Comparison of ENCODE assay signal across 1 cellular context in the genomic region with DNA sequence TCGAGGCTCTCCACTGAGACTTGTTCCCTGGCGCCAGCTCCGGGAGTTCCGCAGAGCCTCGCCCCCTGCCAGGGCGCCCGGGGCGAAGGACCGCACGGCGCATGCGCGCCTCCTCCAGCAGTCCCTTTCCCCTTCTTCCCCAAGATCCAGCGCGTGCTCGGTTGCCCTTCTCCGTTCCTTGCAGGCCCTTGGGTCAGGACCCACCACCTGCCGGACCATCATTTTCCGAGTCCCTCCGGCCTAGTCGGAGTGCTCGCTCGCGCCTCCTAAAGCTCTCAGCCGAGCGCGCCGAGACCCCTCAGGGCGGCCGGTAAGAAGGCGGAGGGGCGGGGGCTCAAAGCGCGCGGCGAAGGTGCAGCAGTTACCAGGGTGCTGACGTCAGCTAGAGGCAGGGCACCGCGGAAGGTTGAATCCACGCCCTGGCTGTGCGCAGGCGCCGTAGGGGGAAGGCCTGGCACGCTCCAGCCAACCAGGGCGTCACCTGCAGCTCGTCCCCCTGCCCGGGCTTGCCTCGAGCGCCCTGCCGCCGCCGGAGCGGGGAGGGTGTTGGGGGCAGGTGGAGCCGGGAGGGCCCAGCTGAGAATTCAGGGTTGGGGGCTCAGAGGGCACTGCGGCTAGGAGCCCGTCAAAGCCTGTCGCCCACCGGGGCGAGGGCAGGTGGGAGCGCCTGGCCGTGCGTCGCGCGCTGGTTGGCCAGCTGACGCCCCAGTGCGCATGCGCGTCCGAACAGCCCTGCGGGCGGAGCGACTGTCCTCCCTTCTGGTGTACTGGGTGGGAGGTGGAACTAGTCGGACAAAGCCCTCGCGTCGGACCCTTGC.
TF ChIP-seq lines count a peak whose summit lies in the region.

TCAIM (plus strand) TSS at position 757 of the 818 bp plus-strand sequence. CDS start 16,017 bp downstream, outside the sequence.

TF ChIP-seq in HEK293, 187 proteins besides CTCF, POLR2A, EP300 and RAD21 (continued from another document):
- TF ChIP-seq ZNF558 (tag by site-specific recombination; IDR thresholded peaks at IDR 0.05) (no peak), ZNF169 (tag by site-specific recombination; IDR thresholded peaks at IDR 0.05) (no peak), ZNF121 (tag by site-specific recombination; IDR thresholded peaks at IDR 0.05) (no peak), ZNF48 (tag by site-specific recombination; IDR thresholded peaks at IDR 0.05) (no peak), ZNF610 (tag by site-specific recombination; IDR thresholded peaks at IDR 0.05; ENCODE audit: borderline replicate concordance) (peak; percentile 54; the same call in 1 of the 2 replicates), ZNF133 (tag by site-specific recombination; IDR thresholded peaks at IDR 0.05) (no peak), FEZF1 (tag by site-specific recombination; IDR thresholded peaks at IDR 0.05) (no peak), ZNF221 (tag by site-specific recombination; IDR thresholded peaks at IDR 0.05; ENCODE audit: borderline replicate concordance) (no peak), KLF10 (tag by site-specific recombination; IDR thresholded peaks at IDR 0.05) (peak; percentile 96), ZNF621 (tag by site-specific recombination; IDR thresholded peaks at IDR 0.05) (no peak), ZNF266 (tag by site-specific recombination; IDR thresholded peaks at IDR 0.05; ENCODE audit: low read depth) (no peak), GLI4 (tag by site-specific recombination; IDR thresholded peaks at IDR 0.05) (no peak), ZNF350 (tag by site-specific recombination; IDR thresholded peaks at IDR 0.05) (no peak), ZNF596 (tag by site-specific recombination; IDR thresholded peaks at IDR 0.05) (no peak), ZNF341 (tag by site-specific recombination; IDR thresholded peaks at IDR 0.05; ENCODE audit: low read depth) (peak; percentile 93), ZNF560 (tag by site-specific recombination; IDR thresholded peaks at IDR 0.05; ENCODE audit: borderline replicate concordance) (no peak), ZNF549 (tag by site-specific recombination; IDR thresholded peaks at IDR 0.05) (no peak), PRDM10 (tag by site-specific recombination; IDR thresholded peaks at IDR 0.05) (peak; percentile 99), OSR2 (tag by site-specific recombination; IDR thresholded peaks at IDR 0.05) (no peak), ZNF174 (tag by site-specific recombination; IDR thresholded peaks at IDR 0.05) (no peak), SP7 (tag by site-specific recombination; IDR thresholded peaks at IDR 0.05) (peak; percentile 70), HIC1 (tag by site-specific recombination; IDR thresholded peaks at IDR 0.05) (peak; percentile 98), ZNF155 (tag by site-specific recombination; IDR thresholded peaks at IDR 0.05) (no peak), ZBTB8A (tag by site-specific recombination; IDR thresholded peaks at IDR 0.05) (peak; percentile 97), ZNF202 (tag by site-specific recombination; IDR thresholded peaks at IDR 0.05; ENCODE audit: borderline replicate concordance) (no peak), ZNF501 (tag by site-specific recombination; IDR thresholded peaks at IDR 0.05) (peak; percentile 86), ZNF513 (tag by site-specific recombination; IDR thresholded peaks at IDR 0.05) (no peak), ZNF157 (tag by site-specific recombination; IDR thresholded peaks at IDR 0.05) (no peak), BCL11A (tag by site-specific recombination; IDR thresholded peaks at IDR 0.05; ENCODE audit: low read depth) (no peak), ZNF184 (tag by site-specific recombination; IDR thresholded peaks at IDR 0.05) (no peak), ZNF146 (tag by site-specific recombination; IDR thresholded peaks at IDR 0.05) (no peak)
- TF ChIP-seq, protein P1, sequence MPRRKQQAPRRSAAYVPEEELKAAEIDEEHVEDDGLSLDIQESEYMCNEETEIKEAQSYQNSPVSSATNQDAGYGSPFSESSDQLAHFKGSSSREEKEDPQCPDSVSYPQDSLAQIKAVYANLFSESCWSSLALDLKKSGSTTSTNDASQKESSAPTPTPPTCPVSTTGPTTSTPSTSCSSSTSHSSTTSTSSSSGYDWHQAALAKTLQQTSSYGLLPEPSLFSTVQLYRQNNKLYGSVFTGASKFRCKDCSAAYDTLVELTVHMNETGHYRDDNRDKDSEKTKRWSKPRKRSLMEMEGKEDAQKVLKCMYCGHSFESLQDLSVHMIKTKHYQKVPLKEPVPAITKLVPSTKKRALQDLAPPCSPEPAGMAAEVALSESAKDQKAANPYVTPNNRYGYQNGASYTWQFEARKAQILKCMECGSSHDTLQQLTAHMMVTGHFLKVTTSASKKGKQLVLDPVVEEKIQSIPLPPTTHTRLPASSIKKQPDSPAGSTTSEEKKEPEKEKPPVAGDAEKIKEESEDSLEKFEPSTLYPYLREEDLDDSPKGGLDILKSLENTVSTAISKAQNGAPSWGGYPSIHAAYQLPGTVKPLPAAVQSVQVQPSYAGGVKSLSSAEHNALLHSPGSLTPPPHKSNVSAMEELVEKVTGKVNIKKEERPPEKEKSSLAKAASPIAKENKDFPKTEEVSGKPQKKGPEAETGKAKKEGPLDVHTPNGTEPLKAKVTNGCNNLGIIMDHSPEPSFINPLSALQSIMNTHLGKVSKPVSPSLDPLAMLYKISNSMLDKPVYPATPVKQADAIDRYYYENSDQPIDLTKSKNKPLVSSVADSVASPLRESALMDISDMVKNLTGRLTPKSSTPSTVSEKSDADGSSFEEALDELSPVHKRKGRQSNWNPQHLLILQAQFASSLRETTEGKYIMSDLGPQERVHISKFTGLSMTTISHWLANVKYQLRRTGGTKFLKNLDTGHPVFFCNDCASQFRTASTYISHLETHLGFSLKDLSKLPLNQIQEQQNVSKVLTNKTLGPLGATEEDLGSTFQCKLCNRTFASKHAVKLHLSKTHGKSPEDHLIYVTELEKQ (tag by site-specific recombination; IDR thresholded peaks at IDR 0.05; ENCODE audit: borderline replicate concordance) = no peak
TF ChIP-seq in HEK293: peak in this region for 49.
